In the genomic region with DNA sequence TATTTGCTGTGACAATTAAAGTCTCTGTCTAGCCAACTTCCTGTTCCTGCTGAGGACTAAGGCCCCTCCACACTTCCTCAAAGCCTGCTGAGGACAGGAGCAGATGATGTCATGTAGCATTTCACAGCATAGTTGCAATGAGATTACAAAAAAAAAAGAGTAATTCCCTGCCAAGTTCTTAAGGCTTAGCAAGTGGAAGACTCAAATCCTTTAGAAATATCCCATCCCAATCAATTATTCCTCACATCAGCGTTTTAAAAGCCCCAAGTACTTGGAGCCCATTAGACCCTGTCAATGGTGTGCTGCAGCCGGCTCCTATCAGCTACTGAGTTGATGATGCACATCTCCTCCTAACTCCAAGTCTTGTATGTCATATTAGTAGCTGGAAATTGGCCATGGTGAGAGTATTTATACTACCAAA, we compare ENCODE assay signal across 8 cellular contexts. TPM values are rescaled to one million over a fixed set of nuclear protein-coding genes. Genes with fewer than 3 reads are reported as not detected.
DNase-seq lines count a peak whose midpoint lies in the region; ATAC-seq and TF ChIP-seq lines count a peak whose summit lies in the region.

No MANE protein-coding gene starts in this region.

- peaks cover 68% of the 10 kb centered on the region for H3K36me3 Mint-ChIP-seq in activated T-cell treated with anti-CD3 and anti-CD28 coated beads, Interleukin-2, amount 50 U/mL, for 24 hours (ENCODE audit: low read depth)

- H3K9ac ChIP-seq in fibroblast of lung (ENCODE audit: insufficient read depth, low read length) = no peak overlapping the region

- no peaks in the 10 kb centered on the region for H3K27me3 Mint-ChIP-seq in activated T-cell treated with anti-CD3 and anti-CD28 coated beads, Interleukin-2, amount 50 U/mL, for 24 hours

- H3K27me3 ChIP-seq in fibroblast of lung (ENCODE audit: control insufficient read depth, insufficient read depth, low read length) (no peaks in the 10 kb centered on the region), psoas muscle (ENCODE audit: insufficient read depth in 3 of 3, low read length in 2 of 3) (no peaks in the 10 kb centered on the region)

- peaks cover 1% of the 10 kb centered on the region for H3K36me3 ChIP-seq in fibroblast of lung (ENCODE audit: control insufficient read depth, insufficient read depth, low read length)
- no peaks in the 10 kb centered on the region for H3K36me3 ChIP-seq in psoas muscle (ENCODE audit: insufficient read depth in 1 of 2, low read depth in 1 of 2)

- H4K20me1 ChIP-seq in fibroblast of lung (ENCODE audit: control insufficient read depth, extremely low read depth, insufficient read depth, low read length) = no peaks in the 10 kb centered on the region

- no peak overlapping the region for H3K4me2 ChIP-seq in fibroblast of lung (ENCODE audit: extremely low read depth, insufficient read depth, low read length)

- H3K4me3 ChIP-seq in fibroblast of lung (replicated peaks in 1 of 4; ENCODE audit: control extremely low read depth in 1 of 4, insufficient read depth in 1 of 4, low read depth in 3 of 4, low read length in 4 of 4) (no peak overlapping the region), psoas muscle (no peak overlapping the region)

- H3K4me3 Mint-ChIP-seq in activated T-cell treated with anti-CD3 and anti-CD28 coated beads, Interleukin-2, amount 50 U/mL, for 24 hours = no peak overlapping the region

- H3K27ac ChIP-seq in fibroblast of lung (ENCODE audit: insufficient read depth, low read length) (no peak overlapping the region), psoas muscle (no peak overlapping the region)

- peaks cover 55% of the 10 kb centered on the region for H3K4me1 Mint-ChIP-seq in activated T-cell treated with anti-CD3 and anti-CD28 coated beads, Interleukin-2, amount 50 U/mL, for 24 hours (ENCODE audit: low read depth)

- no peaks in the 10 kb centered on the region for H3K79me2 ChIP-seq in fibroblast of lung (ENCODE audit: control insufficient read depth, insufficient read depth, low read length)

- intact Hi-C loops in psoas muscle (cut with DNase I) = no loop called here

- no peak overlapping the region for H2AFZ ChIP-seq in fibroblast of lung (ENCODE audit: low read length)

- no peak for DNase-seq in activated T-cell treated with anti-CD3 and anti-CD28 coated beads, Interleukin-2, amount 50 U/mL, for 24 hours
- DNase-seq in activated T-cell treated with anti-CD3 and anti-CD28 coated beads for 4 hours (no peak), SKM-1 (lab: John Stamatoyannopoulos, UW; ENCODE audit: unreplicated experiment) (peak; percentile 80), fibroblast of lung (ENCODE audit: low read depth in 2 of 2) (peak; percentile 66 to 88), psoas muscle (no peak), NCI-H748 treated with DMSO at 0.1 percent for 48 hours (lab: John Stamatoyannopoulos, UW) (no peak), DMS 273 (lab: John Stamatoyannopoulos, UW; ENCODE audit: unreplicated experiment) (no peak)

- 30 to 45% (median 39%) methylated on average over 2 of the region's 2 CpGs for WGBS in psoas muscle, 3 donors

- ATAC-seq in HG02885 (IDR thresholded peaks at IDR 0.05; ENCODE audit: poor library complexity, unreplicated experiment) (peak; percentile 49), psoas muscle (peak; percentile 30 to 63 (median 48))

- peak overlapping the region; percentile 83 for H3K27ac Mint-ChIP-seq in activated T-cell treated with anti-CD3 and anti-CD28 coated beads, Interleukin-2, amount 50 U/mL, for 24 hours

- H3K9me3 Mint-ChIP-seq in activated T-cell treated with anti-CD3 and anti-CD28 coated beads, Interleukin-2, amount 50 U/mL, for 24 hours = no peaks in the 10 kb centered on the region

- TF ChIP-seq CTCF in fibroblast of lung (conservative IDR thresholded peaks at IDR 0.05 in 1 of 2, IDR thresholded peaks at IDR 0.05 in 1 of 2; ENCODE audit: low read depth in 1 of 2, low read length in 2 of 2) (no peak), psoas muscle (IDR thresholded peaks at IDR 0.05) (no peak)

- no peaks in the 10 kb centered on the region for H3K9me3 ChIP-seq in fibroblast of lung (ENCODE audit: control insufficient read depth, insufficient read depth, low read depth, low read length)
- H3K9me3 ChIP-seq in psoas muscle = no peaks in the 10 kb centered on the region

- H3K4me1 ChIP-seq in fibroblast of lung (ENCODE audit: control insufficient read depth, extremely low read depth, insufficient read depth, low read length) = no peaks in the 10 kb centered on the region
- H3K4me1 ChIP-seq in psoas muscle = no peaks in the 10 kb centered on the region

RNA-seq across cellular contexts. Expression of a gene that starts 51.7 kb away (rescaled TPM):
- total RNA-seq in fibroblast of lung (20.3 and 28.6 TPM in 2 replicates), psoas muscle (1 to 10 TPM in 3 of 4 donors, under 1 TPM in 1; 0.63 to 4.5 (median 1.9) TPM)
- polyA plus RNA-seq in fibroblast of lung (6.7 and 9.1 TPM in 2 replicates), psoas muscle (under 1 TPM; 0.28 to 0.60 (median 0.43) TPM)
- polyA plus RNA-seq in fibroblast of lung (2012) = 3.9 and 9.7 TPM in 2 replicates
- polyA minus RNA-seq in fibroblast of lung (ENCODE audit: low replicate concordance) = 23.7 and 41.1 TPM in 2 replicates

Comparison
In these comparisons a context has a peak if more than half of its experiments do, and no peak if none do; other contexts are left out.
1. DNase-seq: peak in SKM-1 (single experiment) and fibroblast of lung (2 of 2); none in activated T-cell treated with anti-CD3 and anti-CD28 coated beads, Interleukin-2, amount 50 U/mL, for 24 hours (single experiment), activated T-cell treated with anti-CD3 and anti-CD28 coated beads for 4 hours (single experiment), psoas muscle (0 of 2), NCI-H748 treated with DMSO at 0.1 percent for 48 hours (single experiment) and DMS 273 (single experiment).